ENCODE assay signal across 16 cellular contexts in genomic region chr20:20772492-20773047, GRCh38.
"Had no signal": no experiment of that assay in that cellular context is flagged by ENCODE, and none has a peak within 500 bp of the region (broad histone marks: within the 10 kb centered on the region; RNA-seq: fewer than 3 reads in every experiment).

No MANE protein-coding gene starts in this region.

- H3K36me3 ChIP-seq: esophagus squamous epithelium, left ventricle myocardium inferior, neutrophil had no signal

- H3K36me3 Mint-ChIP-seq: activated naive CD4-positive, alpha-beta T cell treated with anti-CD3 and anti-CD28 coated beads, Interleukin-2, amount 50 U/mL, for 72 hours; naive thymus-derived CD4-positive, alpha-beta T cell; stimulated activated effector memory CD8-positive, alpha-beta T cell treated with anti-CD3 and anti-CD28 coated beads, Interleukin-12 subunit alpha, Interleukin-12 subunit beta, amount 100 ng/mL, for 72 hours had no signal

- ATAC-seq: activated naive CD4-positive, alpha-beta T cell treated with anti-CD3 and anti-CD28 coated beads, Interleukin-2, amount 50 U/mL, for 72 hours; activated T-cell treated with anti-CD3 and anti-CD28 coated beads, Interleukin-2, amount 50 U/mL, for 72 hours; mucosa of descending colon; naive thymus-derived CD4-positive, alpha-beta T cell; stimulated activated effector memory CD8-positive, alpha-beta T cell treated with anti-CD3 and anti-CD28 coated beads, Interleukin-12 subunit alpha, Interleukin-12 subunit beta, amount 100 ng/mL, for 72 hours; WTC11 had no signal

- H3K27ac Mint-ChIP-seq: activated naive CD4-positive, alpha-beta T cell treated with anti-CD3 and anti-CD28 coated beads, Interleukin-2, amount 50 U/mL, for 72 hours; activated T-cell treated with anti-CD3 and anti-CD28 coated beads, Interleukin-2, amount 50 U/mL, for 72 hours; naive thymus-derived CD4-positive, alpha-beta T cell; stimulated activated effector memory CD8-positive, alpha-beta T cell treated with anti-CD3 and anti-CD28 coated beads, Interleukin-12 subunit alpha, Interleukin-12 subunit beta, amount 100 ng/mL, for 72 hours; WTC11 had no signal

- H3K27me3 ChIP-seq: esophagus squamous epithelium, neutrophil had no signal

- H3K4me3 Mint-ChIP-seq: activated T-cell treated with anti-CD3 and anti-CD28 coated beads, Interleukin-2, amount 50 U/mL, for 72 hours; naive thymus-derived CD4-positive, alpha-beta T cell; stimulated activated effector memory CD8-positive, alpha-beta T cell treated with anti-CD3 and anti-CD28 coated beads, Interleukin-12 subunit alpha, Interleukin-12 subunit beta, amount 100 ng/mL, for 72 hours; WTC11 had no signal

- H3K4me3 ChIP-seq: coronary artery, esophagus squamous epithelium, left ventricle myocardium inferior, mucosa of descending colon had no signal

- FAIRE-seq: kidney had no signal

- H3K4me1 Mint-ChIP-seq: stimulated activated effector memory CD8-positive, alpha-beta T cell treated with anti-CD3 and anti-CD28 coated beads, Interleukin-12 subunit alpha, Interleukin-12 subunit beta, amount 100 ng/mL, for 72 hours; WTC11 had no signal

- H3K9me3 Mint-ChIP-seq: activated naive CD4-positive, alpha-beta T cell treated with anti-CD3 and anti-CD28 coated beads, Interleukin-2, amount 50 U/mL, for 72 hours; activated T-cell treated with anti-CD3 and anti-CD28 coated beads, Interleukin-2, amount 50 U/mL, for 72 hours; stimulated activated effector memory CD8-positive, alpha-beta T cell treated with anti-CD3 and anti-CD28 coated beads, Interleukin-12 subunit alpha, Interleukin-12 subunit beta, amount 100 ng/mL, for 72 hours had no signal

- DNase-seq: activated CD4-positive, alpha-beta T cell treated with anti-CD3 and anti-CD28 coated beads for 4 hours; activated CD8-positive, alpha-beta memory T cell treated with anti-CD3 and anti-CD28 coated beads, Interleukin-2, amount 50 U/mL, for 48 hours; activated gamma-delta T cell; activated T-cell treated with anti-CD3 and anti-CD28 coated beads, Interleukin-2, amount 50 U/mL, for 72 hours; central memory CD4-positive, alpha-beta T cell; esophagus squamous epithelium; hypothalamus; kidney; left ventricle myocardium inferior; mucosa of descending colon; naive thymus-derived CD4-positive, alpha-beta T cell had no signal
